ENCODE assay signal across 11 cellular contexts in genomic region chr22:44537016-44537936, GRCh38.
"Had no signal": no experiment of that assay in that cellular context is flagged by ENCODE, and none has a peak within 500 bp of the region (broad histone marks: within the 10 kb centered on the region; RNA-seq: fewer than 3 reads in every experiment).

No MANE protein-coding gene starts in this region.

- H2AFZ ChIP-seq: parathyroid adenoma had no signal

- DNase-seq: activated CD4-positive, alpha-beta memory T cell treated with anti-CD3 and anti-CD28 coated beads, Interleukin-2, amount 10 ng/mL, durations not matched to agents 7 days and 5 days; activated CD4-positive, alpha-beta T cell treated with anti-CD3 and anti-CD28 coated beads for 36 hours; activated T-cell treated with anti-CD3 and anti-CD28 coated beads, Interleukin-2, amount 50 U/mL, for 48 hours; colonic mucosa; gastrocnemius medialis; stomach had no signal

- H3K27me3 ChIP-seq: colonic mucosa had no signal

- H3K36me3 ChIP-seq: cardiac muscle cell, colonic mucosa, gastrocnemius medialis, stomach, thoracic aorta had no signal

- H3K9me3 ChIP-seq: colonic mucosa, gastrocnemius medialis, stomach, thoracic aorta had no signal

- H3K9ac ChIP-seq: parathyroid adenoma had no signal

- H3K27ac ChIP-seq: cardiac muscle cell, colonic mucosa, gastrocnemius medialis, parathyroid adenoma, skin epidermis, stomach, thoracic aorta, VCaP had no signal

- H3K4me1 ChIP-seq: colonic mucosa, gastrocnemius medialis, parathyroid adenoma had no signal

- H3K4me3 ChIP-seq: cardiac muscle cell, colonic mucosa, gastrocnemius medialis, skin epidermis, stomach, thoracic aorta had no signal
